In genomic region chr10:95770084-95770720, GRCh38 we compare ENCODE assay signal across 1 cellular context.
TF ChIP-seq lines count a peak whose summit lies in the region.

No MANE protein-coding gene starts in this region.

TF ChIP-seq in WTC11, 78 proteins besides CTCF, POLR2A, EP300 and RAD21 (continued from another document):
- TF ChIP-seq TCF7 (CRISPR knock-in tag; IDR thresholded peaks at IDR 0.05; ENCODE audit: low read depth), result no peak
- TF ChIP-seq E2F5 (CRISPR knock-in tag; IDR thresholded peaks at IDR 0.05), result no peak
- TF ChIP-seq SMAD3 (CRISPR knock-in tag; IDR thresholded peaks at IDR 0.05; ENCODE audit: borderline replicate concordance), result no peak
TF ChIP-seq in WTC11: peak in this region for 0.
